ENCODE assay signal across 1 cellular context in the genomic region with DNA sequence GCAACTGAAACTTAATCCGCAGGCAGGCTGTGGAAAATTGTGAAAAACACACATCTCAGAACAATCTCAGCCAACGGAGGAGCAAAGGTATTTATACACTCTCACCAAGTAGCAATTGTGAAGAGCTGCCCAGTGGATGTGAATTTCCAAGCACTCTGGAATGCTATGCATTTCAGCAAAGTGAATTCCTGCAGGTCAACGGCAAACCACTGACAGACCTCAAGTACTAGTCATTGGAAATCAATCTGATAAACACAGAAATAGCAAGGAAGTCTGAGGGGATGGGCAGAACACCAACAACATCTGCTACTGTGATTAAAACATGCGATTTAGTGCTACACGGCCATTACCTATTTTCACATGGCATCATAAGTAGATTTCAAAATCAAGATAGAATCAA.
A peak's percentile ranks its signal among the peaks of the same experiment; 100 is the strongest.
TF ChIP-seq lines count a peak whose summit lies in the region.

No MANE protein-coding gene starts in this region.

TF ChIP-seq in H1, 55 proteins besides CTCF, POLR2A, EP300 and RAD21:
- TF ChIP-seq HDAC2 (IDR thresholded peaks at IDR 0.05; ENCODE audit: borderline replicate concordance in 1 of 2, low read depth in 2 of 2, low read length in 2 of 2) = 0 out of 4 replicates have a peak, but pooled peaks of 1 of the 2 experiments have one; percentile 55
- peak; percentile 97 for TF ChIP-seq TEAD4 (IDR thresholded peaks at IDR 0.05; ENCODE audit: low read depth, low read length)
- peak; percentile 40 for TF ChIP-seq NANOG (IDR thresholded peaks at IDR 0.05; ENCODE audit: insufficient read depth, low read depth, low read length, poor library complexity, severe bottlenecking)
- TF ChIP-seq CHD1 (IDR thresholded peaks at IDR 0.05; ENCODE audit: low read depth, low read length) = no peak
